22 cellular contexts compared by ENCODE assay signal in genomic region chr15:76565366-76565765, GRCh38.
DNase-seq lines count a peak whose midpoint lies in the region; ATAC-seq and TF ChIP-seq lines count a peak whose summit lies in the region.
"Had no signal": no experiment of that assay in that cellular context is flagged by ENCODE, and none has a peak within 500 bp of the region (broad histone marks: within the 10 kb centered on the region; RNA-seq: fewer than 3 reads in every experiment).

No MANE protein-coding gene starts in this region.

- 0 out of 2 replicates have a peak, but pooled peaks cover 3% of the 10 kb centered on the region for H3K9me2 ChIP-seq in GM23248 (ENCODE audit: insufficient read depth)

- H3K27ac ChIP-seq in GM23248 (no peak overlapping the region), OCI-LY3 (ENCODE audit: low read length) (no peak overlapping the region), fibroblast of lung (ENCODE audit: insufficient read depth, low read length) (no peak overlapping the region), spleen (no peak overlapping the region)
- H3K27ac ChIP-seq: BLaER1, KMS-11 had no signal

- no peaks in the 10 kb centered on the region for H3F3A ChIP-seq in GM23248 (ENCODE audit: insufficient read depth)

- no peaks in the 10 kb centered on the region for H3K36me3 ChIP-seq in GM23248 (ENCODE audit: low read depth)
- H3K36me3 ChIP-seq in OCI-LY3 (replicated peaks; ENCODE audit: low read depth, low read length), result peaks cover 9% of the 10 kb centered on the region
- no peaks in the 10 kb centered on the region for H3K36me3 ChIP-seq in fibroblast of lung (ENCODE audit: control insufficient read depth, insufficient read depth, low read length)
- peaks cover 0 to 5% (median 0%) of the 10 kb centered on the region in 6 donors for H3K36me3 ChIP-seq in spleen
- H3K36me3 ChIP-seq: MG63, SJCRH30 had no signal

- DNase-seq in GM23248 (peak; percentile 4), fibroblast of lung (ENCODE audit: low read depth in 2 of 2) (peak; percentile 3 to 62), NCI-H1694 treated with DMSO at 0.1 percent for 48 hours (lab: John Stamatoyannopoulos, UW) (no peak), Calu3 (no peak), spleen (no peak)
- DNase-seq: CD8-positive, alpha-beta memory T cell; DMS79 treated with DMSO at 0.1 percent for 48 hours; GF-D8; H7; MG63; NCI-H1105; NCI-H1694; NCI-H446; NCI-H774; PC-3; SW 1271 had no signal

- no peak overlapping the region for H3K4me3 Mint-ChIP-seq in Calu3 (ENCODE audit: low read depth, unreplicated experiment)
- H3K4me3 Mint-ChIP-seq: CD8-positive, alpha-beta memory T cell had no signal

- peaks cover 7% of the 10 kb centered on the region for H3K9me3 Mint-ChIP-seq in Calu3 (ENCODE audit: low read depth, unreplicated experiment)

- BruUV-seq in Calu3 (replicated peaks; lab: Mats Ljungman, UMichigan), result no TSS peak

- in situ Hi-C loops in GM23248 (cut with MboI), result no loop called here

- 2 to 24% methylated on average over 1 of the region's 1 CpG for WGBS in GM23248 (ENCODE audit: low coverage in 1 of 2, low lambda C conversion rate in 2 of 2, missing lambda C conversion rate in 2 of 2), 2 experiments
- 48 to 66% (median 58%) methylated on average over 1 of the region's 1 CpG for WGBS in spleen, 5 donors

- H3K4me3 ChIP-seq in GM23248, result no peak overlapping the region
- H3K4me3 ChIP-seq in OCI-LY3 (ENCODE audit: low read length), result no peak overlapping the region
- no peak overlapping the region for H3K4me3 ChIP-seq in fibroblast of lung (replicated peaks in 1 of 4; ENCODE audit: control extremely low read depth in 1 of 4, insufficient read depth in 1 of 4, low read depth in 3 of 4, low read length in 4 of 4)
- H3K4me3 ChIP-seq in spleen, result no peak overlapping the region
- H3K4me3 ChIP-seq: BLaER1, MG63, SJCRH30 had no signal

- H3K79me2 ChIP-seq in GM23248 (ENCODE audit: insufficient read depth), result no peaks in the 10 kb centered on the region
- no peaks in the 10 kb centered on the region for H3K79me2 ChIP-seq in OCI-LY3 (ENCODE audit: low read length)
- H3K79me2 ChIP-seq in fibroblast of lung (ENCODE audit: control insufficient read depth, insufficient read depth, low read length), result no peaks in the 10 kb centered on the region

- no peak overlapping the region for H3K9ac ChIP-seq in GM23248
- H3K9ac ChIP-seq in OCI-LY3 (ENCODE audit: low read length), result no peak overlapping the region
- H3K9ac ChIP-seq in fibroblast of lung (ENCODE audit: insufficient read depth, low read length), result no peak overlapping the region
- H3K9ac ChIP-seq: BLaER1, KMS-11 had no signal

- no peaks in the 10 kb centered on the region for H4K20me1 ChIP-seq in GM23248 (ENCODE audit: insufficient read depth)
- no peaks in the 10 kb centered on the region for H4K20me1 ChIP-seq in OCI-LY3 (ENCODE audit: insufficient read depth, low read length)
- no peaks in the 10 kb centered on the region for H4K20me1 ChIP-seq in fibroblast of lung (ENCODE audit: control insufficient read depth, extremely low read depth, insufficient read depth, low read length)
- H4K20me1 ChIP-seq: BLaER1 had no signal

- no peak for TF ChIP-seq CTCF in OCI-LY3 (IDR thresholded peaks at IDR 0.05; ENCODE audit: low read depth, low read length)
- TF ChIP-seq CTCF in fibroblast of lung (conservative IDR thresholded peaks at IDR 0.05 in 1 of 2, IDR thresholded peaks at IDR 0.05 in 1 of 2; ENCODE audit: low read depth in 1 of 2, low read length in 2 of 2), result no peak
- TF ChIP-seq CTCF in Calu3 (IDR thresholded peaks at IDR 0.05; ENCODE audit: unreplicated experiment), result no peak
- TF ChIP-seq CTCF in spleen (IDR thresholded peaks at IDR 0.05 in 8 of 11, conservative IDR thresholded peaks at IDR 0.05 in 3 of 11), result no peak

- no peak overlapping the region for H3K27ac Mint-ChIP-seq in Calu3 (ENCODE audit: unreplicated experiment)
- H3K27ac Mint-ChIP-seq: CD8-positive, alpha-beta memory T cell had no signal

- H3K4me1 Mint-ChIP-seq in Calu3 (ENCODE audit: low read depth, unreplicated experiment), result no peaks in the 10 kb centered on the region
- H3K4me1 Mint-ChIP-seq: CD8-positive, alpha-beta memory T cell had no signal

- no peak for ATAC-seq in GM18505 (IDR thresholded peaks at IDR 0.05; ENCODE audit: unreplicated experiment)
- ATAC-seq: HepG2 had no signal

- CTCF ChIA-PET in Calu3 (lab: Charles Lee), result no interaction called here

- H3K4me1 ChIP-seq in GM23248 (ENCODE audit: insufficient read depth), result no peaks in the 10 kb centered on the region
- peaks cover 18% of the 10 kb centered on the region for H3K4me1 ChIP-seq in OCI-LY3 (ENCODE audit: low read length)
- H3K4me1 ChIP-seq in fibroblast of lung (ENCODE audit: control insufficient read depth, extremely low read depth, insufficient read depth, low read length), result no peaks in the 10 kb centered on the region
- no peaks in the 10 kb centered on the region for H3K4me1 ChIP-seq in spleen

- no peaks in the 10 kb centered on the region for H3K9me3 ChIP-seq in GM23248 (ENCODE audit: low read depth)
- peaks cover 6% of the 10 kb centered on the region; the same call in 1 of the 2 replicates for H3K9me3 ChIP-seq in OCI-LY3 (ENCODE audit: insufficient read depth, low read length)
- no peaks in the 10 kb centered on the region for H3K9me3 ChIP-seq in fibroblast of lung (ENCODE audit: control insufficient read depth, insufficient read depth, low read depth, low read length)
- H3K9me3 ChIP-seq in spleen, result peaks cover 0 to 16% (median 11%) of the 10 kb centered on the region in 8 donors
- H3K9me3 ChIP-seq: SJCRH30 had no signal

- intact Hi-C loops in Calu3 (cut with micrococcal nuclease; ENCODE audit: unreplicated experiment) (no loop called here), spleen (cut with DNase I; ENCODE audit: low total_unique reads) (no loop called here)

- H3K27me3 ChIP-seq in GM23248 (replicated peaks; ENCODE audit: insufficient read depth) (no peaks in the 10 kb centered on the region), OCI-LY3 (ENCODE audit: low read depth, low read length) (no peaks in the 10 kb centered on the region), fibroblast of lung (ENCODE audit: control insufficient read depth, insufficient read depth, low read length) (no peaks in the 10 kb centered on the region), spleen (replicated peaks in 1 of 7) (no peaks in the 10 kb centered on the region)
- H3K27me3 ChIP-seq: BLaER1, MG63, SJCRH30 had no signal

- H2AFZ ChIP-seq in GM23248 (no peak overlapping the region), OCI-LY3 (ENCODE audit: low read depth, low read length) (no peak overlapping the region), fibroblast of lung (ENCODE audit: low read length) (no peak overlapping the region)

- TF ChIP-seq POLR2A in GM18505 (IDR thresholded peaks at IDR 0.05; ENCODE audit: borderline replicate concordance, extremely low read depth, insufficient read depth, insufficient read length) (no peak), spleen (IDR thresholded peaks at IDR 0.05) (no peak)

- H3K27me3 Mint-ChIP-seq in Calu3 (ENCODE audit: unreplicated experiment), result no peaks in the 10 kb centered on the region
- H3K27me3 Mint-ChIP-seq: CD8-positive, alpha-beta memory T cell had no signal

- no peak overlapping the region for H3K4me2 ChIP-seq in GM23248 (ENCODE audit: unreplicated experiment)
- H3K4me2 ChIP-seq in OCI-LY3 (ENCODE audit: low read length), result peak overlapping the region; percentile 5; the same call in 1 of the 2 replicates
- H3K4me2 ChIP-seq in fibroblast of lung (ENCODE audit: extremely low read depth, insufficient read depth, low read length), result no peak overlapping the region
- H3K4me2 ChIP-seq: BLaER1, KMS-11 had no signal

- H3K36me3 Mint-ChIP-seq in Calu3 (ENCODE audit: insufficient read depth, unreplicated experiment), result no peaks in the 10 kb centered on the region

Comparison
In these comparisons a context has a peak if more than half of its experiments do, and no peak if none do; other contexts are left out.
1. DNase-seq: peak in GM23248 (single experiment) and fibroblast of lung (2 of 2); none in NCI-H1694 treated with DMSO at 0.1 percent for 48 hours (single experiment), Calu3 (single experiment) and spleen (single experiment).